In the genomic region with DNA sequence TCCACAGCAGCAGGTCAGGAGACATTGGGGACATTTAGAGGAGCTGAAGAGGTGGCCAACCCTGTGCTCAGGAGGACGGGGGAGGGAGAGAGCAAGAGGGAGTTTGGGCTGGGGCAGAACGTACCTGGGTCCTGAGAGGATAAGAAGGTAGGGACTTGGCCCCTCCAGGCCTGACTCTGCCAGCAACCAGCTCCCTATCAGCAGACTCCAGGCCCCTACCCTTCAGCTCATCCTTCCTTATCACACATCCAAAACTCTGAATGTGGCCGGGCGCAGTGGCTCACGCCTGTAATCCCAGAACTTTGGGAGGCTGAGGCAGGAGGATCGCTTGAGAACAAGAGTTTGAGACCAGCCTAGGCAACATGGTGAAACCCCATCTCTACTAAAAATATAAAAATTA, we compare ENCODE assay signal across 15 cellular contexts. TPM values are rescaled to one million over a fixed set of nuclear protein-coding genes. Genes with fewer than 3 reads are reported as not detected.
DNase-seq lines count a peak whose midpoint lies in the region; ATAC-seq and TF ChIP-seq lines count a peak whose summit lies in the region.
"Had no signal": no experiment of that assay in that cellular context is flagged by ENCODE, and none has a peak within 500 bp of the region (broad histone marks: within the 10 kb centered on the region; RNA-seq: fewer than 3 reads in every experiment).

No MANE protein-coding gene starts in this region.

- H3K27me3 Mint-ChIP-seq in natural killer cell treated with Interleukin-12 subunit alpha and Interleukin-12 subunit beta and Interleukin-15 and Interleukin-18, amount 100 ng/mL, for 72 hours = peaks cover 7% of the 10 kb centered on the region in 2 donors
- peaks cover 0 to 3% of the 10 kb centered on the region in 2 donors for H3K27me3 Mint-ChIP-seq in natural killer cell (ENCODE audit: low read depth in 2 of 2)
- peaks cover 5% of the 10 kb centered on the region for H3K27me3 Mint-ChIP-seq in brain

- H3K4me3 Mint-ChIP-seq in natural killer cell treated with Interleukin-12 subunit alpha and Interleukin-12 subunit beta and Interleukin-15 and Interleukin-18, amount 100 ng/mL, for 72 hours = no peak overlapping the region
- H3K4me3 Mint-ChIP-seq in natural killer cell = no peak overlapping the region
- peak overlapping the region in 3 of 5 experiments; percentile 3 to 43 (median 6) for H3K4me3 Mint-ChIP-seq in brain
- H3K4me3 Mint-ChIP-seq: B cell; CD8-positive, alpha-beta T cell; H9 had no signal

- POLR2A ChIA-PET in RWPE1 (lab: Yijun Ruan, JAX; ENCODE audit: low non-redundant PET) = no interaction called here

- H3K27ac Mint-ChIP-seq in natural killer cell treated with Interleukin-12 subunit alpha and Interleukin-12 subunit beta and Interleukin-15 and Interleukin-18, amount 100 ng/mL, for 72 hours = no peak overlapping the region
- no peak overlapping the region for H3K27ac Mint-ChIP-seq in natural killer cell
- peak overlapping the region in 3 of 5 experiments; percentile 3 to 40 (median 38) for H3K27ac Mint-ChIP-seq in brain
- H3K27ac Mint-ChIP-seq: B cell, H9 had no signal

- peak overlapping the region; percentile 42 for H3K27ac ChIP-seq in RWPE1
- H3K27ac ChIP-seq: C4-2B had no signal

- no peak for TF ChIP-seq CTCF in natural killer cell (IDR thresholded peaks at IDR 0.05)
- TF ChIP-seq CTCF in RWPE1 (conservative IDR thresholded peaks at IDR 0.05; ENCODE audit: low read depth) = no peak
- TF ChIP-seq CTCF in brain (conservative IDR thresholded peaks at IDR 0.05) = no peak

- intact Hi-C loops in natural killer cell (cut with micrococcal nuclease) = no loop called here

- DNase-seq in natural killer cell treated with Interleukin-12 subunit alpha and Interleukin-12 subunit beta and Interleukin-15 and Interleukin-18, amount 100 ng/mL, for 72 hours (ENCODE audit: low spot score) = peak; percentile 13
- DNase-seq in natural killer cell (no peak), RWPE1 (ENCODE audit: low spot score) (no peak), retina (no peak), COR-L47 (lab: John Stamatoyannopoulos, UW) (no peak), HPDE6-E6E7 (ENCODE audit: extremely low spot score) (no peak)
- DNase-seq: Caco-2, DND-41, GDM1, GOT3, H9 had no signal

- no peaks in the 10 kb centered on the region for H3K36me3 Mint-ChIP-seq in natural killer cell treated with Interleukin-12 subunit alpha and Interleukin-12 subunit beta and Interleukin-15 and Interleukin-18, amount 100 ng/mL, for 72 hours
- H3K36me3 Mint-ChIP-seq in natural killer cell (no peaks in the 10 kb centered on the region), brain (no peaks in the 10 kb centered on the region)

- ATAC-seq in natural killer cell treated with Interleukin-12 subunit alpha and Interleukin-12 subunit beta and Interleukin-15 and Interleukin-18, amount 100 ng/mL, for 72 hours = no peak
- no peak for ATAC-seq in natural killer cell
- ATAC-seq: CD8-positive, alpha-beta T cell had no signal

- H3K4me1 Mint-ChIP-seq in natural killer cell treated with Interleukin-12 subunit alpha and Interleukin-12 subunit beta and Interleukin-15 and Interleukin-18, amount 100 ng/mL, for 72 hours (ENCODE audit: low read depth in 2 of 2) = peaks cover 5% of the 10 kb centered on the region in 2 donors
- H3K4me1 Mint-ChIP-seq in natural killer cell (peaks cover 5 to 7% of the 10 kb centered on the region in 2 donors), brain (peaks cover 27% of the 10 kb centered on the region)

- H3K9me3 Mint-ChIP-seq in natural killer cell treated with Interleukin-12 subunit alpha and Interleukin-12 subunit beta and Interleukin-15 and Interleukin-18, amount 100 ng/mL, for 72 hours = no peaks in the 10 kb centered on the region
- no peaks in the 10 kb centered on the region for H3K9me3 Mint-ChIP-seq in natural killer cell
- no peaks in the 10 kb centered on the region for H3K9me3 Mint-ChIP-seq in brain
- H3K9me3 Mint-ChIP-seq: CD8-positive, alpha-beta T cell; H9 had no signal

- CTCF ChIA-PET in RWPE1 (lab: Yijun Ruan, JAX) = interaction anchor here (0.7 kb wide), 1 partner anchor 58 kb away, joined by 3 read pairs; no protein-coding TSS in a partner anchor

RNA-seq across cellular contexts. Expression of a gene that starts 5.0 kb away (rescaled TPM):
- 1 to 10 TPM in 1 of 2 donors, under 1 TPM in 1; 0.88 to 3.2 TPM for total RNA-seq in natural killer cell treated with Interleukin-12 subunit alpha and Interleukin-12 subunit beta and Interleukin-15 and Interleukin-18, amount 100 ng/mL, for 72 hours
- total RNA-seq in natural killer cell = 10 to 100 TPM in 1 of 3 donors, 1 to 10 TPM in 2; 6.7 to 12.9 (median 8.3) TPM
- polyA plus RNA-seq in brain (ENCODE audit: insufficient read depth, low read depth, low replicate concordance) = 455 TPM

RNA-seq across cellular contexts. Expression of a gene that starts 9.9 kb away (rescaled TPM):
- total RNA-seq in natural killer cell treated with Interleukin-12 subunit alpha and Interleukin-12 subunit beta and Interleukin-15 and Interleukin-18, amount 100 ng/mL, for 72 hours = 10 to 100 TPM; 32.3 to 76.9 TPM
- total RNA-seq in natural killer cell = 10 to 100 TPM; 36.3 to 52.0 (median 40.4) TPM
- polyA plus RNA-seq in brain (ENCODE audit: insufficient read depth, low read depth, low replicate concordance) = 8.6 TPM

RNA-seq across cellular contexts. Expression of a gene that starts 21.3 kb away (rescaled TPM):
- 10 to 100 TPM; 14.7 to 15.5 TPM for total RNA-seq in natural killer cell treated with Interleukin-12 subunit alpha and Interleukin-12 subunit beta and Interleukin-15 and Interleukin-18, amount 100 ng/mL, for 72 hours
- total RNA-seq in natural killer cell = 10 to 100 TPM; 11.7 to 15.1 (median 14.6) TPM
- 13.6 TPM for polyA plus RNA-seq in brain (ENCODE audit: insufficient read depth, low read depth, low replicate concordance)

RNA-seq across cellular contexts. Expression of a gene that starts 48.3 kb away (rescaled TPM):
- total RNA-seq in natural killer cell treated with Interleukin-12 subunit alpha and Interleukin-12 subunit beta and Interleukin-15 and Interleukin-18, amount 100 ng/mL, for 72 hours = not detected
- total RNA-seq in natural killer cell = not detected
- 7.1 TPM for polyA plus RNA-seq in brain (ENCODE audit: insufficient read depth, low read depth, low replicate concordance)
- total RNA-seq: B cell, Caco-2, H9 had no signal

RNA-seq across cellular contexts. Expression of a gene that starts 59.6 kb away (rescaled TPM):
- 10 to 100 TPM; 52.4 to 87.0 TPM for total RNA-seq in natural killer cell treated with Interleukin-12 subunit alpha and Interleukin-12 subunit beta and Interleukin-15 and Interleukin-18, amount 100 ng/mL, for 72 hours
- total RNA-seq in natural killer cell = 10 to 100 TPM; 43.9 to 55.8 (median 50.6) TPM
- polyA plus RNA-seq in brain (ENCODE audit: insufficient read depth, low read depth, low replicate concordance) = 49.6 TPM

Comparison
In these comparisons a context has a peak if more than half of its experiments do, and no peak if none do; other contexts are left out.
1. H3K27ac Mint-ChIP-seq: peak in brain (3 of 5); none in natural killer cell treated with Interleukin-12 subunit alpha and Interleukin-12 subunit beta and Interleukin-15 and Interleukin-18, amount 100 ng/mL, for 72 hours (0 of 2) and natural killer cell (0 of 2).
2. H3K4me3 Mint-ChIP-seq: peak in brain (3 of 5); none in natural killer cell treated with Interleukin-12 subunit alpha and Interleukin-12 subunit beta and Interleukin-15 and Interleukin-18, amount 100 ng/mL, for 72 hours (single experiment) and natural killer cell (single experiment).